9 cellular contexts compared by ENCODE assay signal in the genomic region with DNA sequence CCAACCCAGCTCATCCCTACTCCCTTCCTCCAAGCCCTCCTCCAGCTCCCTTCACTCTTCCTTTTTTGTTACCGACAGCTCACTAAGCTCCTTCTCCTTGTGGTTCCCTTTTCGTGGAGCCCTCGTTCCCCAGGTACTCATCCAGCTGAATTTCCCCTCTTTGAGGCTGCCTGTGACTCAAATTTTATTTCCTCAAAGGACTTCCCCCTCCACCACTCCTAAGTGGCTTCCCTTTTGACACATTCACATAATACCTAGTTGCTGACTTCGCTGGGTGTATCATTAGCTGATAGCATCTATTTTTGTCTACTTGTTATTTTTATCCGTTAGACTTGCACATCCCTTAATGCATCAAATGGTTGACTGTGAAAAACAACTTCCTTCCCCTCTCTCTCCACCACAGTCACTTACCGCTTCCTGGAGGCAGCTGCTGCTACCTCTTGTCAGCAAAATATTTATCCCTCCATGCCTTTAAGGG. TPM values are rescaled to one million over a fixed set of nuclear protein-coding genes. Genes with fewer than 3 reads are reported as not detected.
DNase-seq lines count a peak whose midpoint lies in the region; ATAC-seq, FAIRE-seq and TF ChIP-seq lines count a peak whose summit lies in the region.
"Had no signal": no experiment of that assay in that cellular context is flagged by ENCODE, and none has a peak within 500 bp of the region (broad histone marks: within the 10 kb centered on the region; RNA-seq: fewer than 3 reads in every experiment).

No MANE protein-coding gene starts in this region.

- H3K9ac ChIP-seq in subcutaneous abdominal adipose tissue (ENCODE audit: low read length in 5 of 5): no peak overlapping the region
- H3K9ac ChIP-seq in kidney (ENCODE audit: low read length in 2 of 2): no peak overlapping the region

- intact Hi-C loops in dorsolateral prefrontal cortex (cut with DNase I) (loop anchor here (10.0 kb wide), 1 partner anchor 108 kb away; the partner anchor contains the start of gene FFAR3 (in 2 of the 2)), kidney (cut with DNase I) (loop anchor here (10.0 kb wide), 1 partner anchor 108 kb away; the partner anchor contains the start of gene FFAR3)

- no peak for TF ChIP-seq CTCF in dorsolateral prefrontal cortex (IDR thresholded peaks at IDR 0.05 in 54 of 56, conservative IDR thresholded peaks at IDR 0.05 in 2 of 56; ENCODE audit: low read depth in 1 of 56, partially characterized antibody in 56 of 56)
- no peak for TF ChIP-seq CTCF in kidney (IDR thresholded peaks at IDR 0.05; ENCODE audit: borderline replicate concordance, extremely low read depth, insufficient read depth)

- H3K9me3 ChIP-seq in subcutaneous abdominal adipose tissue (ENCODE audit: control insufficient read depth in 5 of 5, low read length in 5 of 5) (no peaks in the 10 kb centered on the region), kidney (ENCODE audit: control insufficient read depth in 1 of 2, low read length in 2 of 2) (no peaks in the 10 kb centered on the region)

- FAIRE-seq in kidney (lab: Jason Lieb, UNC): no peak

- H3K27me3 ChIP-seq in subcutaneous abdominal adipose tissue (ENCODE audit: control insufficient read depth in 5 of 5, insufficient read depth in 4 of 5, low read length in 5 of 5) (no peaks in the 10 kb centered on the region), dorsolateral prefrontal cortex (no peaks in the 10 kb centered on the region)

- H3K4me1 ChIP-seq in subcutaneous abdominal adipose tissue (ENCODE audit: control insufficient read depth in 5 of 5, insufficient read depth in 5 of 5, low read length in 5 of 5): peaks cover 23 to 70% (median 58%) of the 10 kb centered on the region in 5 donors
- H3K4me1 ChIP-seq in kidney (ENCODE audit: control insufficient read depth in 1 of 2, insufficient read depth in 1 of 2, low read depth in 1 of 2, low read length in 2 of 2): peaks cover 11 to 17% of the 10 kb centered on the region in 2 donors

- H3K4me3 ChIP-seq in subcutaneous abdominal adipose tissue (ENCODE audit: low read depth in 1 of 5, low read length in 5 of 5) (no peak overlapping the region), dorsolateral prefrontal cortex (no peak overlapping the region), kidney (ENCODE audit: low read length in 2 of 2) (no peak overlapping the region)

- no peaks in the 10 kb centered on the region for H3K36me3 ChIP-seq in subcutaneous abdominal adipose tissue (ENCODE audit: control insufficient read depth in 5 of 5, insufficient read depth in 5 of 5, low read length in 5 of 5)
- no peaks in the 10 kb centered on the region for H3K36me3 ChIP-seq in kidney (ENCODE audit: control insufficient read depth in 1 of 2, insufficient read depth in 2 of 2, low read length in 2 of 2)

- H3K27ac ChIP-seq in subcutaneous abdominal adipose tissue (ENCODE audit: low read depth, low read length) (peak overlapping the region; percentile 39), dorsolateral prefrontal cortex (no peak overlapping the region), kidney (ENCODE audit: low read depth in 2 of 2, low read length in 2 of 2) (no peak overlapping the region)

- peak in 3 of 5 experiments; percentile 43 to 96 (median 83) for DNase-seq in T-helper 2 cell
- peak; percentile 77 for DNase-seq in germinal center (ENCODE audit: low spot score)
- no peak for DNase-seq in dorsolateral prefrontal cortex
- no peak for DNase-seq in NCI-H774 (lab: John Stamatoyannopoulos, UW)
- DNase-seq in kidney: no peak

- peak; percentile 61 for ATAC-seq in GM18907 (IDR thresholded peaks at IDR 0.05; ENCODE audit: unreplicated experiment)
- ATAC-seq in HG03039 (IDR thresholded peaks at IDR 0.05; ENCODE audit: unreplicated experiment): peak; percentile 38

RNA-seq across cellular contexts. Expression of gene FFAR2, which starts 14.5 kb away (rescaled TPM):
- 1 to 10 TPM in 5 of 120 experiments, under 1 TPM in 33, not detected in 82; 0.21 to 2.7 (median 0.51) TPM for total RNA-seq in dorsolateral prefrontal cortex
- total RNA-seq in kidney: 0.22 TPM
- polyA plus RNA-seq in kidney (ENCODE audit: insufficient read depth, low read depth, low replicate concordance): not detected
- total RNA-seq: NCI-H460 had no signal

RNA-seq across cellular contexts. Expression of gene KRTDAP, which starts 27.7 kb away (rescaled TPM):
- 1 to 10 TPM in 16 of 120 experiments, not detected in 104; 1.0 to 3.0 (median 1.5) TPM for total RNA-seq in dorsolateral prefrontal cortex
- total RNA-seq in kidney: not detected
- polyA plus RNA-seq in kidney (ENCODE audit: insufficient read depth, low read depth, low replicate concordance): not detected
- total RNA-seq: NCI-H460 had no signal

RNA-seq across cellular contexts. Expression of gene DMKN, which starts 50.9 kb away (rescaled TPM):
- total RNA-seq in dorsolateral prefrontal cortex (10 to 100 TPM; 10.5 to 46.4 (median 22.2) TPM), kidney (150 TPM)
- 137 TPM for polyA plus RNA-seq in kidney (ENCODE audit: insufficient read depth, low read depth, low replicate concordance)

Comparison
In these comparisons a context has a peak if more than half of its experiments do, and no peak if none do; other contexts are left out.
1. DNase-seq: peak in T-helper 2 cell (3 of 5) and germinal center (single experiment); none in dorsolateral prefrontal cortex (0 of 10), NCI-H774 (single experiment) and kidney (single experiment).